ENCODE assay signal across 9 cellular contexts in the genomic region with DNA sequence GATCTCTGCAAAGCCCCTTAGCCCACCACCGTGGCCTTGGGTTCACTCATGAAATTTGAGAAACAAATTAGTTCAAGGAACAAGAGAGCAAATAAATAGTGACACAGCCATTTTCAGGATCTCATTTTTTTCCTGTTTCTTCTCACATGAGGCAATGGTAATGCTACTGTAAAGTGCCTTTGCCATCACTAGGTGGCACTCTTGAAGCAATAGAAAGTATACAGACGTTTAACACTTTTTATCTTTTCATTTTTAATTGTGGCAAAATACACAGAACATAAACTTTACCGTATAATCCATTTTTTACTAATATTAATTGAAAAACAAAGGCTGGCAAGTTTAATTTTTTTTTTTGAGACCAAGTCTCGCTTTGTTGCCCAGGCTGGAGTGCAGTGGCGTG.
DNase-seq lines count a peak whose midpoint lies in the region; ATAC-seq and TF ChIP-seq lines count a peak whose summit lies in the region.
"Had no signal": no experiment of that assay in that cellular context is flagged by ENCODE, and none has a peak within 500 bp of the region (broad histone marks: within the 10 kb centered on the region; RNA-seq: fewer than 3 reads in every experiment).

No MANE protein-coding gene starts in this region.

- H3K4me1 ChIP-seq in heart left ventricle: peaks cover 0 to 3% (median 0%) of the 10 kb centered on the region in 12 donors

- peaks cover 0 to 10% (median 0%) of the 10 kb centered on the region in 9 donors for H3K27me3 ChIP-seq in heart left ventricle

- 33 to 37% (median 34%) methylated on average over 5 of the region's 5 CpGs for WGBS in heart left ventricle, 4 donors

- no peak for TF ChIP-seq POLR2A in heart left ventricle (IDR thresholded peaks at IDR 0.05)

- CTCF ChIA-PET in activated CD8-positive, alpha-beta memory T cell treated with anti-CD3 and anti-CD28 coated beads, Interleukin-2, amount 10 ng/mL, durations not matched to agents 7 days and 5 days (lab: Charles Lee): no interaction called here

- ATAC-seq in heart left ventricle (no peak), GM18858 (IDR thresholded peaks at IDR 0.05; ENCODE audit: unreplicated experiment) (no peak), HG02938 (IDR thresholded peaks at IDR 0.05; ENCODE audit: unreplicated experiment) (no peak)
- no peak for ATAC-seq in activated CD8-positive, alpha-beta memory T cell treated with anti-CD3 and anti-CD28 coated beads, Interleukin-2, amount 10 ng/mL, durations not matched to agents 7 days and 5 days

- H3K36me3 ChIP-seq in heart left ventricle: no peaks in the 10 kb centered on the region

- peaks cover 4% of the 10 kb centered on the region for H3K36me3 Mint-ChIP-seq in activated CD8-positive, alpha-beta memory T cell treated with anti-CD3 and anti-CD28 coated beads, Interleukin-2, amount 10 ng/mL, durations not matched to agents 7 days and 5 days

- no peak overlapping the region for H3K4me3 Mint-ChIP-seq in activated CD8-positive, alpha-beta memory T cell treated with anti-CD3 and anti-CD28 coated beads, Interleukin-2, amount 10 ng/mL, durations not matched to agents 7 days and 5 days
- H3K4me3 Mint-ChIP-seq: activated B cell treated with CpG ODN at 0.5 μM for 24 hours had no signal

- peaks cover 0 to 11% (median 0%) of the 10 kb centered on the region in 12 donors for H3K9me3 ChIP-seq in heart left ventricle

- peak overlapping the region in 1 of 12 donors; percentile 10 for H3K4me3 ChIP-seq in heart left ventricle

- H3K27ac Mint-ChIP-seq in activated CD8-positive, alpha-beta memory T cell treated with anti-CD3 and anti-CD28 coated beads, Interleukin-2, amount 10 ng/mL, durations not matched to agents 7 days and 5 days: no peak overlapping the region
- H3K27ac Mint-ChIP-seq: activated B cell treated with CpG ODN at 0.5 μM for 24 hours had no signal

- H3K9me3 Mint-ChIP-seq in activated CD8-positive, alpha-beta memory T cell treated with anti-CD3 and anti-CD28 coated beads, Interleukin-2, amount 10 ng/mL, durations not matched to agents 7 days and 5 days (ENCODE audit: low read depth): peaks cover 32% of the 10 kb centered on the region

- DNase-seq in DMS53 (lab: John Stamatoyannopoulos, UW) (peak; percentile 46), DMS53 treated with DMSO at 0.1 percent for 48 hours (lab: John Stamatoyannopoulos, UW; ENCODE audit: unreplicated experiment) (no peak), SK-N-DZ (ENCODE audit: low spot score) (peak; percentile 29), heart left ventricle (no peak), stromal cell of bone marrow (ENCODE audit: low read depth) (peak; percentile 2)
- DNase-seq in activated CD8-positive, alpha-beta memory T cell treated with anti-CD3 and anti-CD28 coated beads, Interleukin-2, amount 10 ng/mL, durations not matched to agents 7 days and 5 days: no peak
- DNase-seq: activated B cell treated with CpG ODN at 0.5 μM for 24 hours had no signal

- intact Hi-C loops in heart left ventricle (cut with DNase I): loop anchor here in 8 of 10 donors (1.0 to 5.0 kb wide), 5 partner anchors 89 to 354 kb away; no protein-coding TSS in a partner anchor

- H3K4me1 Mint-ChIP-seq in activated CD8-positive, alpha-beta memory T cell treated with anti-CD3 and anti-CD28 coated beads, Interleukin-2, amount 10 ng/mL, durations not matched to agents 7 days and 5 days: no peaks in the 10 kb centered on the region
- H3K4me1 Mint-ChIP-seq: activated B cell treated with CpG ODN at 0.5 μM for 24 hours had no signal

- no peak overlapping the region for H3K27ac ChIP-seq in heart left ventricle

- TF ChIP-seq CTCF in heart left ventricle (IDR thresholded peaks at IDR 0.05): peak; percentile 33 to 73 (median 56)

- H3K27me3 Mint-ChIP-seq in activated CD8-positive, alpha-beta memory T cell treated with anti-CD3 and anti-CD28 coated beads, Interleukin-2, amount 10 ng/mL, durations not matched to agents 7 days and 5 days: no peaks in the 10 kb centered on the region
- H3K27me3 Mint-ChIP-seq: activated B cell treated with CpG ODN at 0.5 μM for 24 hours had no signal

Comparison
In these comparisons a context has a peak if more than half of its experiments do, and no peak if none do; other contexts are left out.
1. DNase-seq: peak in DMS53 (single experiment), SK-N-DZ (single experiment) and stromal cell of bone marrow (single experiment); none in DMS53 treated with DMSO at 0.1 percent for 48 hours (single experiment), heart left ventricle (0 of 5) and activated CD8-positive, alpha-beta memory T cell treated with anti-CD3 and anti-CD28 coated beads, Interleukin-2, amount 10 ng/mL, durations not matched to agents 7 days and 5 days (single experiment).